In genomic region chr10:71126432-71126831, GRCh38 we compare ENCODE assay signal across 20 cellular contexts.
A peak's percentile ranks its signal among the peaks of the same experiment; 100 is the strongest.
DNase-seq lines count a peak whose midpoint lies in the region; ATAC-seq and TF ChIP-seq lines count a peak whose summit lies in the region.
"Had no signal": no experiment of that assay in that cellular context is flagged by ENCODE, and none has a peak within 500 bp of the region (broad histone marks: within the 10 kb centered on the region; RNA-seq: fewer than 3 reads in every experiment).

No MANE protein-coding gene starts in this region.

- H3K9me3 Mint-ChIP-seq in osteocyte (ENCODE audit: unreplicated experiment): no peaks in the 10 kb centered on the region
- H3K9me3 Mint-ChIP-seq in activated naive CD8-positive, alpha-beta T cell treated with anti-CD3 and anti-CD28 coated beads, Interleukin-2, amount 50 U/mL, for 24 hours: no peaks in the 10 kb centered on the region
- H3K9me3 Mint-ChIP-seq: CD8-positive, alpha-beta T cell; HFFc6 had no signal

- peaks cover 51% of the 10 kb centered on the region for H3K27me3 Mint-ChIP-seq in osteocyte (ENCODE audit: unreplicated experiment)
- H3K27me3 Mint-ChIP-seq in activated naive CD8-positive, alpha-beta T cell treated with anti-CD3 and anti-CD28 coated beads, Interleukin-2, amount 50 U/mL, for 24 hours: peaks cover 33% of the 10 kb centered on the region

- H3K36me3 Mint-ChIP-seq in osteocyte (ENCODE audit: unreplicated experiment): no peaks in the 10 kb centered on the region
- H3K36me3 Mint-ChIP-seq in activated naive CD8-positive, alpha-beta T cell treated with anti-CD3 and anti-CD28 coated beads, Interleukin-2, amount 50 U/mL, for 24 hours (ENCODE audit: low read depth): no peaks in the 10 kb centered on the region
- H3K36me3 Mint-ChIP-seq: CD8-positive, alpha-beta T cell had no signal

- ATAC-seq in omental fat pad (ENCODE audit: low FRiP score): no peak
- ATAC-seq in activated naive CD8-positive, alpha-beta T cell treated with anti-CD3 and anti-CD28 coated beads, Interleukin-2, amount 50 U/mL, for 24 hours: no peak
- ATAC-seq: CD8-positive, alpha-beta T cell had no signal

- in situ Hi-C loops in GM13976 (cut with MboI; ENCODE audit: low sequenced_read_pairs, unreplicated experiment): no loop called here

- no peak overlapping the region for H3K27ac Mint-ChIP-seq in osteocyte (ENCODE audit: unreplicated experiment)
- no peak overlapping the region for H3K27ac Mint-ChIP-seq in activated naive CD8-positive, alpha-beta T cell treated with anti-CD3 and anti-CD28 coated beads, Interleukin-2, amount 50 U/mL, for 24 hours
- H3K27ac Mint-ChIP-seq: B cell, HFFc6 had no signal

- POLR2A ChIA-PET in HEK293T (lab: Yijun Ruan, JAX): no interaction called here

- no peaks in the 10 kb centered on the region for H3K4me1 Mint-ChIP-seq in osteocyte (ENCODE audit: unreplicated experiment)
- peaks cover 4% of the 10 kb centered on the region for H3K4me1 Mint-ChIP-seq in activated naive CD8-positive, alpha-beta T cell treated with anti-CD3 and anti-CD28 coated beads, Interleukin-2, amount 50 U/mL, for 24 hours
- H3K4me1 Mint-ChIP-seq: B cell had no signal

- H3K4me3 Mint-ChIP-seq in osteocyte (ENCODE audit: unreplicated experiment): no peak overlapping the region
- no peak overlapping the region for H3K4me3 Mint-ChIP-seq in activated naive CD8-positive, alpha-beta T cell treated with anti-CD3 and anti-CD28 coated beads, Interleukin-2, amount 50 U/mL, for 24 hours
- H3K4me3 Mint-ChIP-seq: B cell; CD8-positive, alpha-beta T cell; H9; HFFc6 had no signal

- TF ChIP-seq CTCF in GM13976 (IDR thresholded peaks at IDR 0.05; ENCODE audit: borderline replicate concordance, control extremely low read depth, extremely low read depth, insufficient read depth, missing control alignments) (no peak), osteocyte (IDR thresholded peaks at IDR 0.05) (no peak), omental fat pad (IDR thresholded peaks at IDR 0.05) (no peak)

- DNase-seq in GM13976 (ENCODE audit: low spot score) (peak; percentile 7), HEK293T (ENCODE audit: extremely low spot score) (peak; percentile 3), iPS-NIHi7 (ENCODE audit: extremely low spot score) (peak; percentile 5), osteocyte (ENCODE audit: extremely low spot score, unreplicated experiment) (peak; percentile 73), islet precursor cell (no peak), omental fat pad (ENCODE audit: low spot score) (no peak)
- DNase-seq in activated naive CD8-positive, alpha-beta T cell treated with anti-CD3 and anti-CD28 coated beads, Interleukin-2, amount 50 U/mL, for 24 hours: no peak
- DNase-seq: Caco-2; CD8-positive, alpha-beta T cell; GF-D8; GM23248; H9; HFFc6; IMR-90; MM.1S; NCI-H1048; NCI-H1694 treated with DMSO at 0.1 percent for 48 hours; NCI-H2081; SHP77 treated with DMSO at 0.1 percent for 48 hours had no signal

- CTCF ChIA-PET in HEK293T (lab: Yijun Ruan, JAX): interaction anchor here (0.6 to 1.2 kb wide), 2 partner anchors 82 to 224 kb away, joined by 3 read pairs; no protein-coding TSS in a partner anchor

TF ChIP-seq in HEK293T, 16 proteins besides CTCF, POLR2A, EP300 and RAD21:
- TF ChIP-seq ARNT (IDR thresholded peaks at IDR 0.05): no peak
- TF ChIP-seq NFRKB (IDR thresholded peaks at IDR 0.05): no peak
- TF ChIP-seq CTBP1 (IDR thresholded peaks at IDR 0.05; ENCODE audit: borderline replicate concordance): no peak
- TF ChIP-seq L3MBTL2 (conservative IDR thresholded peaks at IDR 0.05): no peak
- TF ChIP-seq FOXM1 (IDR thresholded peaks at IDR 0.05; ENCODE audit: borderline replicate concordance): no peak

Comparison
In these comparisons a context has a peak if more than half of its experiments do, and no peak if none do; other contexts are left out.
1. DNase-seq: peak in GM13976 (single experiment), HEK293T (single experiment), iPS-NIHi7 (single experiment) and osteocyte (single experiment); none in islet precursor cell (single experiment), omental fat pad (single experiment) and activated naive CD8-positive, alpha-beta T cell treated with anti-CD3 and anti-CD28 coated beads, Interleukin-2, amount 50 U/mL, for 24 hours (single experiment).